ENCODE assay signal across 21 cellular contexts in genomic region chr2:14804912-14805311, GRCh38.
DNase-seq lines count a peak whose midpoint lies in the region; TF ChIP-seq lines count a peak whose summit lies in the region.
"Had no signal": no experiment of that assay in that cellular context is flagged by ENCODE, and none has a peak within 500 bp of the region (broad histone marks: within the 10 kb centered on the region; RNA-seq: fewer than 3 reads in every experiment).

No MANE protein-coding gene starts in this region.

- no peak overlapping the region for H3K14ac ChIP-seq in mesenchymal stem cell (ENCODE audit: low read length in 2 of 2)

- H3K4me3 ChIP-seq in mesenchymal stem cell (ENCODE audit: insufficient read depth in 1 of 2, low read depth in 1 of 2, low read length in 2 of 2) = no peak overlapping the region
- H3K4me3 ChIP-seq: BLaER1, GM23248 had no signal

- no peak overlapping the region for H4K91ac ChIP-seq in mesenchymal stem cell (ENCODE audit: low read length)

- H3K4me1 ChIP-seq in mesenchymal stem cell (ENCODE audit: control insufficient read depth, insufficient read depth, low read depth, low read length) = no peaks in the 10 kb centered on the region
- H3K4me1 ChIP-seq: BLaER1 had no signal

- no peaks in the 10 kb centered on the region for H3K36me3 ChIP-seq in mesenchymal stem cell (ENCODE audit: control insufficient read depth in 1 of 2, insufficient read depth in 2 of 2, low read depth in 1 of 2, low read length in 2 of 2)
- H3K36me3 ChIP-seq: BLaER1 had no signal

- H2BK5ac ChIP-seq in mesenchymal stem cell (ENCODE audit: low read depth, low read length, poor library complexity, severe bottlenecking) = no peak overlapping the region

- H3K27me3 Mint-ChIP-seq in endothelial cell (ENCODE audit: unreplicated experiment) = peaks cover 2% of the 10 kb centered on the region

- TF ChIP-seq CTCF in endothelial cell (IDR thresholded peaks at IDR 0.05; ENCODE audit: unreplicated experiment) = no peak

- H2BK120ac ChIP-seq in mesenchymal stem cell (ENCODE audit: low read depth, low read length) = no peak overlapping the region

- no peak overlapping the region for H2AK5ac ChIP-seq in mesenchymal stem cell (ENCODE audit: low read length, severe bottlenecking)

- no peak overlapping the region for H3K23ac ChIP-seq in mesenchymal stem cell (ENCODE audit: low read length in 2 of 2)

- no peaks in the 10 kb centered on the region for H3K79me1 ChIP-seq in mesenchymal stem cell (replicated peaks; ENCODE audit: low read length, poor library complexity, severe bottlenecking)

- H3K4me3 Mint-ChIP-seq in endothelial cell (ENCODE audit: unreplicated experiment) = no peak overlapping the region
- H3K4me3 Mint-ChIP-seq: CD8-positive, alpha-beta T cell; H9 had no signal

- no peak overlapping the region for H3K9ac ChIP-seq in mesenchymal stem cell (ENCODE audit: low read length)
- H3K9ac ChIP-seq: BLaER1, GM23248, SK-N-SH had no signal

- H3K27ac Mint-ChIP-seq in endothelial cell (ENCODE audit: unreplicated experiment) = no peak overlapping the region
- H3K27ac Mint-ChIP-seq: CD8-positive, alpha-beta T cell; H9 had no signal

- no peak overlapping the region for H4K8ac ChIP-seq in mesenchymal stem cell (ENCODE audit: low read length)

- no peak overlapping the region for H2BK12ac ChIP-seq in mesenchymal stem cell (ENCODE audit: low read length in 2 of 2)

- 77% methylated on average over 3 of the region's 3 CpGs for WGBS in mesenchymal stem cell

- no peaks in the 10 kb centered on the region for H3K36me3 Mint-ChIP-seq in endothelial cell (ENCODE audit: low read depth, unreplicated experiment)
- H3K36me3 Mint-ChIP-seq: CD8-positive, alpha-beta T cell had no signal

- no peak overlapping the region for H3K18ac ChIP-seq in mesenchymal stem cell (ENCODE audit: low read depth in 1 of 2, low read length in 2 of 2)

- no peak overlapping the region for H2BK15ac ChIP-seq in mesenchymal stem cell (ENCODE audit: low read depth, poor library complexity, severe bottlenecking)

- H3K4ac ChIP-seq in mesenchymal stem cell (ENCODE audit: low read depth in 1 of 2, low read length in 2 of 2) = no peak overlapping the region

- no peak overlapping the region for H2AFZ ChIP-seq in mesenchymal stem cell (ENCODE audit: low read depth, low read length)
- H2AFZ ChIP-seq: GM23248 had no signal

- no peaks in the 10 kb centered on the region for H3K9me3 Mint-ChIP-seq in endothelial cell (ENCODE audit: unreplicated experiment)

- no peak overlapping the region for H3K4me2 ChIP-seq in mesenchymal stem cell (ENCODE audit: low read length, poor library complexity, severe bottlenecking)
- H3K4me2 ChIP-seq: BLaER1, SK-N-SH had no signal

- no peaks in the 10 kb centered on the region for H3K27me3 ChIP-seq in mesenchymal stem cell (ENCODE audit: control insufficient read depth in 1 of 2, insufficient read depth in 1 of 2, low read length in 2 of 2)
- H3K27me3 ChIP-seq: BLaER1 had no signal

- H3K27ac ChIP-seq in mesenchymal stem cell (ENCODE audit: low read length, poor library complexity, severe bottlenecking) = no peak overlapping the region
- H3K27ac ChIP-seq: BLaER1, GM23248 had no signal

- DNase-seq in COLO668 (lab: John Stamatoyannopoulos, UW; ENCODE audit: unreplicated experiment) (peak; percentile 18), DMS53 (lab: John Stamatoyannopoulos, UW) (peak; percentile 65), NCI-H69 (lab: John Stamatoyannopoulos, UW) (peak; percentile 5), SW480 (ENCODE audit: low spot score) (peak; percentile 6), mesenchymal stem cell (no peak), RKO (ENCODE audit: low spot score) (no peak), endothelial cell (ENCODE audit: low spot score) (no peak)
- DNase-seq: Calu3; CD8-positive, alpha-beta T cell; DMS153; GDM1; GM23248; H9; KG1; NCI-H1092 treated with DMSO at 0.1 percent for 48 hours; NCI-H1436 treated with DMSO at 0.1 percent for 48 hours; NCI-H2029 treated with DMSO at 0.1 percent for 48 hours; NCI-H524 treated with DMSO at 0.1 percent for 48 hours; NK-92 treated with Interleukin-12 subunit alpha and Interleukin-12 subunit beta, amount 100 ng/mL, for 24 hours; SK-N-SH had no signal

- no peaks in the 10 kb centered on the region for H3K4me1 Mint-ChIP-seq in endothelial cell (ENCODE audit: unreplicated experiment)

- H3K9me3 ChIP-seq in mesenchymal stem cell (ENCODE audit: control insufficient read depth, low read length) = peaks cover 10% of the 10 kb centered on the region
- H3K9me3 ChIP-seq: BLaER1, SK-N-SH had no signal

Comparison
In these comparisons a context has a peak if more than half of its experiments do, and no peak if none do; other contexts are left out.
1. DNase-seq: peak in COLO668 (single experiment), DMS53 (single experiment), NCI-H69 (single experiment) and SW480 (single experiment); none in mesenchymal stem cell (single experiment), RKO (single experiment) and endothelial cell (single experiment).